In the genomic region with DNA sequence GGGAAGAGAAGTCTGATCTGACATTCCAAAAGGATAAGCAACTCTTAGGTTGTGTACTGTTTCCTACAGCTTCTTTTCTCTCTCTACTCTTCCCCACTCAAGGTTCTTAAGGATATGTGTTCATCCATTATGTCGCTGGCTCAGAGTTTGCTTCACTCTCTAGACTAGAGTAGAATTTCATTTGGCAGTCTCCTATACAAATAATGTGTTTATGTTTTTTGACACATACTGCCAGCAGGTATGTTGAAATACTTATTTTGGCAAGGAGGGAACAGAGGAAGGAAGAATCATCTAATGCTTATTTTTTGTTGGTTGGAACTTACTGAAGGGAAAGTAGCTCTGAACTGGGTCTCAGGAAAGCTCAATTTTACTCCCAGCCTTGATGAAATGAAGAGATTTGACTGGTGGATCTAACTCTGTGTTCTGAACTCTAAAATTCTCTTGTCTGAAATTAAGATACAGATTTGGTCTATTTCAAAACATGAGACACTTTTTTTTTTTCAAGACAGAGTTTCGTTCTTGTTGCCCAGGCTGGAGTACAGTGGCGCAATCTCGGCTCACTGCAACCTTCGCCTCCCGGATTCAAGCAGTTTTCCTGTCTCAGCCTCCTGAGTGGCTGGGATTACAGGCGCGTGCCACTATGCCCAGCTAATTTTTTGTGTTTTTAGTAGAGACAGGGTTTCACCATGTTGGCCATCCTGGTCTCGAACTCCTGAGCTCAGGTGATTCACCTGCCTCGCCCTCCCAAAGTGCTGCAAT, we compare ENCODE assay signal across 1 cellular context.
A peak's percentile ranks its signal among the peaks of the same experiment; 100 is the strongest.
TF ChIP-seq lines count a peak whose summit lies in the region.

No MANE protein-coding gene starts in this region.

TF ChIP-seq in K562, 482 proteins besides CTCF, POLR2A, EP300 and RAD21:
- TF ChIP-seq CEBPB (tag; IDR thresholded peaks at IDR 0.05) (0 out of 2 replicates have a peak, but pooled peaks have one; percentile 33), FOXA3 (CRISPR knock-in tag; conservative IDR thresholded peaks at IDR 0.05 in 1 of 2, IDR thresholded peaks at IDR 0.05 in 1 of 2) (0 out of 4 replicates have a peak, but pooled peaks of 1 of the 2 experiments have one; percentile 12), GATAD2B (IDR thresholded peaks at IDR 0.05; ENCODE audit: borderline replicate concordance) (no peak)
- TF ChIP-seq, protein P1, sequence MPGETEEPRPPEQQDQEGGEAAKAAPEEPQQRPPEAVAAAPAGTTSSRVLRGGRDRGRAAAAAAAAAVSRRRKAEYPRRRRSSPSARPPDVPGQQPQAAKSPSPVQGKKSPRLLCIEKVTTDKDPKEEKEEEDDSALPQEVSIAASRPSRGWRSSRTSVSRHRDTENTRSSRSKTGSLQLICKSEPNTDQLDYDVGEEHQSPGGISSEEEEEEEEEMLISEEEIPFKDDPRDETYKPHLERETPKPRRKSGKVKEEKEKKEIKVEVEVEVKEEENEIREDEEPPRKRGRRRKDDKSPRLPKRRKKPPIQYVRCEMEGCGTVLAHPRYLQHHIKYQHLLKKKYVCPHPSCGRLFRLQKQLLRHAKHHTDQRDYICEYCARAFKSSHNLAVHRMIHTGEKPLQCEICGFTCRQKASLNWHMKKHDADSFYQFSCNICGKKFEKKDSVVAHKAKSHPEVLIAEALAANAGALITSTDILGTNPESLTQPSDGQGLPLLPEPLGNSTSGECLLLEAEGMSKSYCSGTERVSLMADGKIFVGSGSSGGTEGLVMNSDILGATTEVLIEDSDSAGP (CRISPR knock-in tag; IDR thresholded peaks at IDR 0.05): no peak
TF ChIP-seq in K562: peak in this region for 2.
